ENCODE assay signal across 12 cellular contexts in genomic region chr7:123533553-123533917, GRCh38. TPM values are rescaled to one million over a fixed set of nuclear protein-coding genes. Genes with fewer than 3 reads are reported as not detected.
DNase-seq lines count a peak whose midpoint lies in the region; FAIRE-seq and TF ChIP-seq lines count a peak whose summit lies in the region.
"Had no signal": no experiment of that assay in that cellular context is flagged by ENCODE, and none has a peak within 500 bp of the region (broad histone marks: within the 10 kb centered on the region; RNA-seq: fewer than 3 reads in every experiment).

No MANE protein-coding gene starts in this region.

- no peaks in the 10 kb centered on the region for H3K36me3 Mint-ChIP-seq in activated T-helper 2 cell treated with anti-CD3 and anti-CD28 coated beads, Interferon-gamma antibody, Interleukin-2, Interleukin-4, amounts not matched to agents 10 μg/mL and 5 μg/mL and 100 μg/mL, durations not matched to agents 14 hours and 24 hours and 36 hours (ENCODE audit: low read depth)

- WGBS in thyroid gland, 2 donors = 72 to 75% methylated on average over 3 of the region's 3 CpGs

- dilution Hi-C loops in keratinocyte (cut with MboI; ENCODE audit: extremely low pct_ligation_motif_present, low sequenced_read_pairs) = no loop called here

- H3K4me1 Mint-ChIP-seq in activated T-helper 2 cell treated with anti-CD3 and anti-CD28 coated beads, Interferon-gamma antibody, Interleukin-2, Interleukin-4, amounts not matched to agents 10 μg/mL and 5 μg/mL and 100 μg/mL, durations not matched to agents 14 hours and 24 hours and 36 hours (ENCODE audit: low read depth) = peaks cover 23% of the 10 kb centered on the region

- H3K27ac Mint-ChIP-seq in activated T-helper 2 cell treated with anti-CD3 and anti-CD28 coated beads, Interferon-gamma antibody, Interleukin-2, Interleukin-4, amounts not matched to agents 10 μg/mL and 5 μg/mL and 100 μg/mL, durations not matched to agents 14 hours and 24 hours and 36 hours = no peak overlapping the region

- peak overlapping the region; percentile 88 for H3K4me3 Mint-ChIP-seq in activated T-helper 2 cell treated with anti-CD3 and anti-CD28 coated beads, Interferon-gamma antibody, Interleukin-2, Interleukin-4, amounts not matched to agents 10 μg/mL and 5 μg/mL and 100 μg/mL, durations not matched to agents 14 hours and 24 hours and 36 hours (ENCODE audit: low read depth)

- H4K20me1 ChIP-seq in keratinocyte (ENCODE audit: control insufficient read depth, extremely low read depth, insufficient read depth, low read length) = no peaks in the 10 kb centered on the region
- H4K20me1 ChIP-seq: BLaER1 had no signal

- DNase-seq in cardiac muscle cell (ENCODE audit: low read depth in 1 of 2, low spot score in 1 of 2) (no peak), cardiac septum (ENCODE audit: low spot score) (no peak), keratinocyte (ENCODE audit: low read depth, low spot score) (no peak), thyroid gland (no peak), NCI-H510A (lab: John Stamatoyannopoulos, UW) (no peak), substantia nigra (lab: John Stamatoyannopoulos, UW) (no peak)
- DNase-seq in activated T-helper 2 cell treated with anti-CD3 and anti-CD28 coated beads, Interferon-gamma antibody, Interleukin-2, Interleukin-4, amounts not matched to agents 10 μg/mL and 5 μg/mL and 100 μg/mL, durations not matched to agents 14 hours and 24 hours and 36 hours (ENCODE audit: low spot score) = no peak
- DNase-seq in stimulated activated CD4-positive, alpha-beta T cell treated with anti-CD3 and anti-CD28 coated beads, Interleukin-1b, Interleukin-23, amount 100 ng/mL, for 48 hours = no peak
- DNase-seq: NCI-H2081 treated with DMSO at 0.1 percent for 48 hours, SIG-M5 had no signal

- peaks cover 17% of the 10 kb centered on the region for H3K27me3 Mint-ChIP-seq in activated T-helper 2 cell treated with anti-CD3 and anti-CD28 coated beads, Interferon-gamma antibody, Interleukin-2, Interleukin-4, amounts not matched to agents 10 μg/mL and 5 μg/mL and 100 μg/mL, durations not matched to agents 14 hours and 24 hours and 36 hours (ENCODE audit: low read depth)

- intact Hi-C loops in cardiac septum (cut with DNase I) = no loop called here
- intact Hi-C loops in activated T-helper 2 cell treated with anti-CD3 and anti-CD28 coated beads, Interferon-gamma antibody, Interleukin-2, Interleukin-4, amounts not matched to agents 10 μg/mL and 5 μg/mL and 100 μg/mL, durations not matched to agents 14 hours and 24 hours and 36 hours (cut with micrococcal nuclease) = loop anchor here (5.0 kb wide), 1 partner anchor 214 kb away; the partner anchor contains the start of gene WASL
- intact Hi-C loops in thyroid gland (cut with DNase I) = no loop called here

- TF ChIP-seq CTCF in cardiac muscle cell (IDR thresholded peaks at IDR 0.05; ENCODE audit: low read depth, low read length) (no peak), keratinocyte (optimal IDR thresholded peaks at IDR 0.05 in 1 of 3, IDR thresholded peaks at IDR 0.05 in 1 of 3, conservative IDR thresholded peaks at IDR 0.05 in 1 of 3; ENCODE audit: extremely low read depth in 1 of 3, insufficient read depth in 2 of 3, low read length in 3 of 3) (no peak), thyroid gland (IDR thresholded peaks at IDR 0.05) (no peak)

- no peaks in the 10 kb centered on the region for H3K79me2 ChIP-seq in keratinocyte (ENCODE audit: control insufficient read depth, insufficient read depth, low read length)

- no peaks in the 10 kb centered on the region for H3K9me3 ChIP-seq in cardiac muscle cell (ENCODE audit: low read depth)
- H3K9me3 ChIP-seq in keratinocyte (ENCODE audit: control insufficient read depth, low read depth, low read length) = no peaks in the 10 kb centered on the region
- no peaks in the 10 kb centered on the region for H3K9me3 ChIP-seq in thyroid gland
- H3K9me3 ChIP-seq: BLaER1 had no signal

- H3K4me2 ChIP-seq in keratinocyte (ENCODE audit: control insufficient read depth, extremely low read depth, insufficient read depth, low read depth, low read length) = peak overlapping the region; percentile 99

- H3K36me3 ChIP-seq in cardiac muscle cell (no peaks in the 10 kb centered on the region), keratinocyte (ENCODE audit: control insufficient read depth in 2 of 2, extremely low read depth in 1 of 2, insufficient read depth in 2 of 2, low read length in 2 of 2) (no peaks in the 10 kb centered on the region), thyroid gland (no peaks in the 10 kb centered on the region)
- H3K36me3 ChIP-seq: BLaER1 had no signal

- H3K9me3 Mint-ChIP-seq in activated T-helper 2 cell treated with anti-CD3 and anti-CD28 coated beads, Interferon-gamma antibody, Interleukin-2, Interleukin-4, amounts not matched to agents 10 μg/mL and 5 μg/mL and 100 μg/mL, durations not matched to agents 14 hours and 24 hours and 36 hours = no peaks in the 10 kb centered on the region
- H3K9me3 Mint-ChIP-seq: dendritic cell treated with granulocyte-macrophage colony-stimulating factor and Interleukin-4, amounts not matched to agents 40 ng/mL and 50 ng/mL, for 4 days had no signal

- H3K4me3 ChIP-seq in cardiac muscle cell (peak overlapping the region; percentile 35), keratinocyte (ENCODE audit: control insufficient read depth in 2 of 3, extremely low read depth in 1 of 3, insufficient read depth in 2 of 3, low read depth in 1 of 3, low read length in 3 of 3) (no peak overlapping the region), thyroid gland (replicated peaks in 1 of 3) (no peak overlapping the region)

- no peak for FAIRE-seq in keratinocyte (lab: Jason Lieb, UNC)

- TF ChIP-seq POLR2A in thyroid gland (IDR thresholded peaks at IDR 0.05) = no peak

- H3K4me1 ChIP-seq in cardiac muscle cell (ENCODE audit: low read depth) (peaks cover 3% of the 10 kb centered on the region), keratinocyte (ENCODE audit: control insufficient read depth, extremely low read depth, insufficient read depth, low read length) (peaks cover 19% of the 10 kb centered on the region), thyroid gland (no peaks in the 10 kb centered on the region)

- no peak overlapping the region for H2AFZ ChIP-seq in keratinocyte (ENCODE audit: control insufficient read depth, low read length)

- no peak overlapping the region for H3K9ac ChIP-seq in keratinocyte (ENCODE audit: control insufficient read depth, extremely low read depth, insufficient read depth, low read length)
- H3K9ac ChIP-seq: BLaER1 had no signal

- H3K27me3 ChIP-seq in cardiac muscle cell (no peaks in the 10 kb centered on the region), keratinocyte (ENCODE audit: control insufficient read depth, extremely low read depth, insufficient read depth, low read length) (peaks cover 22% of the 10 kb centered on the region), thyroid gland (no peaks in the 10 kb centered on the region)

- H3K9me1 ChIP-seq in keratinocyte (ENCODE audit: control insufficient read depth, extremely low read depth, insufficient read depth, low read length) = no peaks in the 10 kb centered on the region

- H3K27ac ChIP-seq in cardiac muscle cell (no peak overlapping the region), keratinocyte (ENCODE audit: control insufficient read depth, insufficient read depth, low read length) (no peak overlapping the region), thyroid gland (peak overlapping the region; percentile 75 to 88 (median 88)), substantia nigra (ENCODE audit: low read depth, low read length, poor library complexity, severe bottlenecking) (no peak overlapping the region)
- H3K27ac ChIP-seq: BLaER1 had no signal

RNA-seq across cellular contexts. Expression of gene IQUB, which starts 0.9 kb away (rescaled TPM):
- total RNA-seq in cardiac muscle cell = 1.2 and 3.5 TPM in 2 replicates
- 0.20 and 1.1 TPM in 2 replicates for polyA plus RNA-seq in cardiac muscle cell
- total RNA-seq in cardiac septum = 0.78 TPM
- 0.25 TPM in 1 of 2 replicates, not detected in the other for total RNA-seq in activated T-helper 2 cell treated with anti-CD3 and anti-CD28 coated beads, Interferon-gamma antibody, Interleukin-2, Interleukin-4, amounts not matched to agents 10 μg/mL and 5 μg/mL and 100 μg/mL, durations not matched to agents 14 hours and 24 hours and 36 hours
- polyA plus RNA-seq in keratinocyte = 0.04 to 0.09 TPM (median 0.05 TPM) in 3 replicates
- polyA plus RNA-seq in keratinocyte (2011; ENCODE audit: low read depth) = not detected
- polyA plus RNA-seq in keratinocyte (2011; cell fraction: cytosol; rRNA removed) = 0.05 and 0.17 TPM in 2 replicates
- 0.12 and 0.14 TPM in 2 replicates for polyA plus RNA-seq in keratinocyte (2011; cell fraction: nucleus; rRNA removed)
- 0.05 and 0.14 TPM in 2 replicates for polyA plus RNA-seq in keratinocyte (2012; ENCODE audit: low replicate concordance)
- 0.07 to 0.19 TPM in 2 of 3 replicates, not detected in the other for polyA minus RNA-seq in keratinocyte
- not detected for polyA minus RNA-seq in keratinocyte (2011; cell fraction: cytosol; rRNA and poly(A)+ RNA removed)
- polyA minus RNA-seq in keratinocyte (2011; cell fraction: nucleus; rRNA and poly(A)+ RNA removed) = 0.11 and 0.16 TPM in 2 replicates
- 10 to 100 TPM in 3 of 4 donors, 1 to 10 TPM in 1; 5.4 to 11.7 (median 11.5) TPM for total RNA-seq in thyroid gland

RNA-seq across cellular contexts. Expression of gene NDUFA5, which starts 24.1 kb away (rescaled TPM):
- total RNA-seq in cardiac muscle cell (63.9 and 64.0 TPM in 2 replicates), cardiac septum (210 TPM), thyroid gland (100 to 1,000 TPM; 107 to 129 (median 124) TPM)
- polyA plus RNA-seq in cardiac muscle cell (216 and 217 TPM in 2 replicates), keratinocyte (13.8 to 36.9 TPM (median 19.0 TPM) in 3 replicates)
- total RNA-seq in activated T-helper 2 cell treated with anti-CD3 and anti-CD28 coated beads, Interferon-gamma antibody, Interleukin-2, Interleukin-4, amounts not matched to agents 10 μg/mL and 5 μg/mL and 100 μg/mL, durations not matched to agents 14 hours and 24 hours and 36 hours = 55.1 and 57.2 TPM in 2 replicates
- polyA plus RNA-seq in keratinocyte (2011; ENCODE audit: low read depth) = 33.5 TPM
- polyA plus RNA-seq in keratinocyte (2011; cell fraction: cytosol; rRNA removed) = 13.9 and 16.9 TPM in 2 replicates
- 6.2 and 12.0 TPM in 2 replicates for polyA plus RNA-seq in keratinocyte (2011; cell fraction: nucleus; rRNA removed)
- 17.3 and 30.3 TPM in 2 replicates for polyA plus RNA-seq in keratinocyte (2012; ENCODE audit: low replicate concordance)
- 2.1 to 5.8 TPM (median 2.3 TPM) in 3 replicates for polyA minus RNA-seq in keratinocyte
- polyA minus RNA-seq in keratinocyte (2011; cell fraction: cytosol; rRNA and poly(A)+ RNA removed) = 16.5 TPM
- 6.1 and 8.5 TPM in 2 replicates for polyA minus RNA-seq in keratinocyte (2011; cell fraction: nucleus; rRNA and poly(A)+ RNA removed)

Comparison
In these comparisons a context has a peak if more than half of its experiments do, and no peak if none do; other contexts are left out.
1. H3K27ac ChIP-seq: peak in thyroid gland (3 of 3); none in cardiac muscle cell (single experiment), keratinocyte (single experiment) and substantia nigra (single experiment).